ENCODE assay signal across 14 cellular contexts in the genomic region with DNA sequence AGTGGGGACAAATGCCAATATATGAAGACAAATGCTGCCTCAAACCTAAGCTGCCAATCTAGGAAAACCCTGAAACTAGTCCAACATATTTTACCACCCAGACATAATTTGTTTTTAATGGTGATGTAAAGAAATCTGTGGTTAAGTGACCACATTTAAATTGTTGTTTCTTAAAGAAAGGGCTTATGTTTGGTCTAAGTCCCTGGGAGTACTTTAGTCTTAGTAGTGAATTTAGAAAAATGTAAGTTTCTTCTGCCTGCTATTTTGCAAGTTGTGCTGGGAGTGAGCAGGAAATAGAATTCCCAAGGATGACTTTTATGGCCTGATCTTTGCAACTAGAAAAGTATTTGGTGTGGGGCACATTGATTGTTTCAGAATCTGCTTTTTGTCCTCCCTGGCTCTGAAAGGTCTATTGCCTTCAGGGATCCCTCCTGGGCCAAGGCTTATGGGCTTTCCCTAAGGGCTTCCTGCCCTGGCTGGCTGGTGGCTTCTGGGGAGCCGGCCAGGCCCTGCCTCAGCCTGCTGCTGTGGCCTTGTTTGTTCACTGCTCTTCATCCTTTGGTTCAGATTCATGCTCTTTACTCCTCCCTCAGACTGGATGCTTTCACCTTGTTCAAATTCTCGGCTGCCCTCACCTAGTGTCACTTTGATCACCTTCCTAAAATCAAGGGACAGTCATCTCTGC.
DNase-seq lines count a peak whose midpoint lies in the region; ATAC-seq and TF ChIP-seq lines count a peak whose summit lies in the region.
"Had no signal": no experiment of that assay in that cellular context is flagged by ENCODE, and none has a peak within 500 bp of the region (broad histone marks: within the 10 kb centered on the region; RNA-seq: fewer than 3 reads in every experiment).

No MANE protein-coding gene starts in this region.

- no peak overlapping the region for H2AFZ ChIP-seq in H9 (ENCODE audit: low read length)
- peak overlapping the region; percentile 53 for H2AFZ ChIP-seq in hepatocyte
- H2AFZ ChIP-seq in smooth muscle cell (ENCODE audit: low read depth) = peak overlapping the region; percentile 82

- H3T11ph ChIP-seq in H9 (ENCODE audit: low read length) = no peak overlapping the region

- no CpG with 5 or more reads among the region's 2 CpGs for WGBS in H9 (ENCODE audit: extremely low coverage, insufficient read length, low lambda C conversion rate)
- WGBS in hepatocyte (ENCODE audit: low lambda C conversion rate, missing lambda C conversion rate) = 65% methylated on average over 2 of the region's 2 CpGs
- 53% methylated on average over 2 of the region's 2 CpGs for WGBS in smooth muscle cell (ENCODE audit: low lambda C conversion rate)

- no peaks in the 10 kb centered on the region for H4K20me1 ChIP-seq in H9 (ENCODE audit: control insufficient read depth, insufficient read depth, insufficient read length)
- no peaks in the 10 kb centered on the region for H4K20me1 ChIP-seq in hepatocyte (ENCODE audit: insufficient read depth, poor library complexity, severe bottlenecking)
- no peaks in the 10 kb centered on the region for H4K20me1 ChIP-seq in smooth muscle cell (ENCODE audit: low read depth)
- H4K20me1 ChIP-seq: BLaER1 had no signal

- H3K4me1 Mint-ChIP-seq in H9 (peaks cover 55 to 65% of the 10 kb centered on the region in 2 experiments), chondrocyte (ENCODE audit: low read depth) (peaks cover 32% of the 10 kb centered on the region)
- H3K4me1 Mint-ChIP-seq: activated CD4-positive, alpha-beta T cell treated with anti-CD3 and anti-CD28 coated beads, Interleukin-2, amount 10 ng/mL, durations not matched to agents 24 days and 14 days; natural killer cell had no signal

- H3K9me2 ChIP-seq in hepatocyte (replicated peaks; ENCODE audit: insufficient read depth) = no peaks in the 10 kb centered on the region

- H3K9me3 ChIP-seq in H9 (ENCODE audit: control insufficient read depth, low read depth, low read length) (no peaks in the 10 kb centered on the region), hepatocyte (ENCODE audit: low read depth) (no peaks in the 10 kb centered on the region), smooth muscle cell (replicated peaks; ENCODE audit: low read depth) (no peaks in the 10 kb centered on the region)
- H3K9me3 ChIP-seq: BLaER1 had no signal

- no peak for DNase-seq in H9
- no peak for DNase-seq in chondrocyte (ENCODE audit: low spot score)
- DNase-seq in hepatocyte (ENCODE audit: low spot score) = no peak
- no peak for DNase-seq in smooth muscle cell (lab: John Stamatoyannopoulos, UW; ENCODE audit: unreplicated experiment)
- no peak for DNase-seq in activated CD4-positive, alpha-beta T cell treated with anti-CD3 and anti-CD28 coated beads, Interleukin-2, amount 50 U/mL, for 1 hour
- no peak for DNase-seq in HuH-7 (ENCODE audit: low spot score)
- DNase-seq in cortex of kidney (lab: John Stamatoyannopoulos, UW) = no peak
- DNase-seq: activated CD4-positive, alpha-beta T cell treated with anti-CD3 and anti-CD28 coated beads, Interleukin-2, amount 10 ng/mL, durations not matched to agents 24 days and 14 days; GOT3; natural killer cell; NCI-H446; stimulated activated CD4-positive, alpha-beta T cell treated with anti-CD3 and anti-CD28 coated beads, Interleukin-2, amount 100 ng/mL, for 48 hours had no signal

- peak overlapping the region; percentile 64 for H2BK5ac ChIP-seq in H9 (ENCODE audit: insufficient read length, low read length)

- no peak overlapping the region for H4K91ac ChIP-seq in H9 (ENCODE audit: insufficient read length, low read depth, low read length)

- no peak for ATAC-seq in HG03378 (IDR thresholded peaks at IDR 0.05; ENCODE audit: unreplicated experiment)
- ATAC-seq: natural killer cell had no signal

- no peak overlapping the region for H3K23ac ChIP-seq in H9 (ENCODE audit: insufficient read length, low read depth, low read length)

- H4K5ac ChIP-seq in H9 (ENCODE audit: insufficient read length, low read depth, low read length) = no peak overlapping the region

- H3K79me2 ChIP-seq in H9 (ENCODE audit: insufficient read depth, low read length) (no peaks in the 10 kb centered on the region), hepatocyte (no peaks in the 10 kb centered on the region), smooth muscle cell (ENCODE audit: low read depth) (no peaks in the 10 kb centered on the region)

- H4K8ac ChIP-seq in H9 (replicated peaks; ENCODE audit: insufficient read length, low read depth, low read length) = no peak overlapping the region

- H3K4me2 ChIP-seq in H9 (ENCODE audit: insufficient read depth, insufficient read length, low read length) = no peak overlapping the region
- no peak overlapping the region for H3K4me2 ChIP-seq in hepatocyte
- H3K4me2 ChIP-seq in smooth muscle cell = no peak overlapping the region
- H3K4me2 ChIP-seq: BLaER1 had no signal

- H2BK20ac ChIP-seq in H9 (ENCODE audit: low read depth, low read length, poor library complexity, severe bottlenecking) = no peak overlapping the region

- H3K27me3 Mint-ChIP-seq in H9 (ENCODE audit: low read depth) (no peaks in the 10 kb centered on the region), chondrocyte (ENCODE audit: low read depth) (no peaks in the 10 kb centered on the region)

- H3K9me3 Mint-ChIP-seq in H9 = no peaks in the 10 kb centered on the region; a peak in 1 of 5 replicates
- H3K9me3 Mint-ChIP-seq in chondrocyte (ENCODE audit: low read depth) = no peaks in the 10 kb centered on the region
- H3K9me3 Mint-ChIP-seq: activated CD4-positive, alpha-beta T cell treated with anti-CD3 and anti-CD28 coated beads, Interleukin-2, amount 10 ng/mL, durations not matched to agents 24 days and 14 days; natural killer cell had no signal

- H3K18ac ChIP-seq in H9 (ENCODE audit: insufficient read length, low read depth, low read length) = peak overlapping the region; percentile 70

- H3K27ac ChIP-seq in H9 (ENCODE audit: insufficient read length, low read depth, low read length) = no peak overlapping the region
- H3K27ac ChIP-seq in hepatocyte = peak overlapping the region; percentile 66
- H3K27ac ChIP-seq in smooth muscle cell (ENCODE audit: low read depth) = peak overlapping the region; percentile 11
- H3K27ac ChIP-seq: BLaER1 had no signal

- H2BK12ac ChIP-seq in H9 (ENCODE audit: insufficient read length, low read depth, low read length) = peak overlapping the region; percentile 97

- H3K36me3 ChIP-seq in hepatocyte (replicated peaks; ENCODE audit: insufficient read depth, low read depth) (no peaks in the 10 kb centered on the region), smooth muscle cell (ENCODE audit: low read depth) (no peaks in the 10 kb centered on the region)
- H3K36me3 ChIP-seq: BLaER1 had no signal

- H3K56ac ChIP-seq in H9 (ENCODE audit: insufficient read length, low read depth, low read length) = no peak overlapping the region

- no peak overlapping the region for H3K4me3 ChIP-seq in hepatocyte
- no peak overlapping the region for H3K4me3 ChIP-seq in smooth muscle cell
- H3K4me3 ChIP-seq: BLaER1 had no signal

- H3K9ac ChIP-seq in H9 (ENCODE audit: extremely low read depth, insufficient read length, low read length) (peak overlapping the region; percentile 7), smooth muscle cell (ENCODE audit: low read depth) (no peak overlapping the region)
- H3K9ac ChIP-seq: BLaER1 had no signal

- peaks cover 21% of the 10 kb centered on the region for H3K4me1 ChIP-seq in H9 (ENCODE audit: insufficient read depth, low read length)
- peaks cover 18% of the 10 kb centered on the region for H3K4me1 ChIP-seq in hepatocyte (ENCODE audit: insufficient read depth)
- peaks cover 29% of the 10 kb centered on the region for H3K4me1 ChIP-seq in smooth muscle cell (ENCODE audit: low read depth)
- H3K4me1 ChIP-seq: BLaER1 had no signal

- H3K36me3 Mint-ChIP-seq in H9 (ENCODE audit: insufficient read depth in 1 of 3, low read depth in 3 of 3) (no peaks in the 10 kb centered on the region; a peak in 1 of 7 replicates), chondrocyte (ENCODE audit: low read depth) (no peaks in the 10 kb centered on the region)
- H3K36me3 Mint-ChIP-seq: natural killer cell had no signal

- H3K27ac Mint-ChIP-seq in H9 (peak overlapping the region; percentile 34 to 92 (median 46); a peak in 6 of 7 replicates), chondrocyte (ENCODE audit: unreplicated experiment) (peak overlapping the region; percentile 83)
- H3K27ac Mint-ChIP-seq: activated CD4-positive, alpha-beta T cell treated with anti-CD3 and anti-CD28 coated beads, Interleukin-2, amount 10 ng/mL, durations not matched to agents 24 days and 14 days; natural killer cell had no signal

- peak overlapping the region; percentile 84; the same call in 1 of the 2 replicates for H3K14ac ChIP-seq in H9 (ENCODE audit: insufficient read depth, low read length)

- H3F3A ChIP-seq in smooth muscle cell (ENCODE audit: low read depth) = no peaks in the 10 kb centered on the region

- no peak overlapping the region for H2BK15ac ChIP-seq in H9 (ENCODE audit: low read depth, low read length)

- H3K79me1 ChIP-seq in H9 (ENCODE audit: insufficient read depth, low read depth, low read length, poor library complexity, severe bottlenecking) = no peaks in the 10 kb centered on the region

- H3K23me2 ChIP-seq in H9 (ENCODE audit: insufficient read length, low read depth, low read length, poor library complexity, severe bottlenecking) = no peaks in the 10 kb centered on the region

- H3K4me3 Mint-ChIP-seq in H9 (no peak overlapping the region), chondrocyte (ENCODE audit: unreplicated experiment) (no peak overlapping the region)
- H3K4me3 Mint-ChIP-seq: activated CD4-positive, alpha-beta T cell treated with anti-CD3 and anti-CD28 coated beads, Interleukin-2, amount 10 ng/mL, durations not matched to agents 24 days and 14 days; natural killer cell had no signal

- H3K27me3 ChIP-seq in H9 (ENCODE audit: insufficient read depth, low read length) = no peaks in the 10 kb centered on the region
- no peaks in the 10 kb centered on the region for H3K27me3 ChIP-seq in hepatocyte
- no peaks in the 10 kb centered on the region for H3K27me3 ChIP-seq in smooth muscle cell (ENCODE audit: low read depth)
- H3K27me3 ChIP-seq: BLaER1 had no signal

- TF ChIP-seq CTCF in H9 (conservative IDR thresholded peaks at IDR 0.05) (no peak), chondrocyte (IDR thresholded peaks at IDR 0.05) (no peak), hepatocyte (IDR thresholded peaks at IDR 0.05; ENCODE audit: poor library complexity) (no peak), smooth muscle cell (IDR thresholded peaks at IDR 0.05; ENCODE audit: borderline replicate concordance, insufficient read depth, poor library complexity, severe bottlenecking) (no peak)

- peak overlapping the region; percentile 99 for H2AK5ac ChIP-seq in H9 (ENCODE audit: insufficient read length, low read length)

- H3K4ac ChIP-seq in H9 (ENCODE audit: low read depth, low read length) = no peak overlapping the region

- no peak overlapping the region for H2BK120ac ChIP-seq in H9 (ENCODE audit: low read depth, low read length, poor library complexity, severe bottlenecking)
